Comparison of ENCODE assay signal across 28 cellular contexts in genomic region chr2:156728328-156728727, GRCh38.
"Had no signal": no experiment of that assay in that cellular context is flagged by ENCODE, and none has a peak within 500 bp of the region (broad histone marks: within the 10 kb centered on the region; RNA-seq: fewer than 3 reads in every experiment).

No MANE protein-coding gene starts in this region.

- H3K4me3 Mint-ChIP-seq: activated CD8-positive, alpha-beta memory T cell treated with anti-CD3 and anti-CD28 coated beads, Interleukin-2, amount 10 ng/mL, durations not matched to agents 7 days and 5 days; activated CD8-positive, alpha-beta T cell treated with anti-CD3 and anti-CD28 coated beads, Interleukin-2, amount 10 ng/mL, durations not matched to agents 7 days and 5 days; activated naive CD4-positive, alpha-beta T cell treated with anti-CD3 and anti-CD28 coated beads, Interleukin-2, amount 10 ng/mL, durations not matched to agents 7 days and 5 days; activated naive CD8-positive, alpha-beta T cell treated with anti-CD3 and anti-CD28 coated beads, Interleukin-2, amount 10 ng/mL, durations not matched to agents 7 days and 5 days; brain; WTC11 had no signal

- ATAC-seq: activated CD8-positive, alpha-beta memory T cell treated with anti-CD3 and anti-CD28 coated beads, Interleukin-2, amount 10 ng/mL, durations not matched to agents 7 days and 5 days; activated CD8-positive, alpha-beta T cell treated with anti-CD3 and anti-CD28 coated beads, Interleukin-2, amount 10 ng/mL, durations not matched to agents 7 days and 5 days; activated naive CD4-positive, alpha-beta T cell treated with anti-CD3 and anti-CD28 coated beads, Interleukin-2, amount 50 U/mL, for 72 hours; esophagus mucosa; WTC11 had no signal

- H3K27me3 Mint-ChIP-seq: activated naive CD4-positive, alpha-beta T cell treated with anti-CD3 and anti-CD28 coated beads, Interleukin-2, amount 10 ng/mL, durations not matched to agents 7 days and 5 days had no signal

- H3K4me3 ChIP-seq: ascending aorta, breast epithelium, cardiac muscle cell, colonic mucosa had no signal

- H3K36me3 Mint-ChIP-seq: activated CD8-positive, alpha-beta memory T cell treated with anti-CD3 and anti-CD28 coated beads, Interleukin-2, amount 10 ng/mL, durations not matched to agents 7 days and 5 days; activated naive CD4-positive, alpha-beta T cell treated with anti-CD3 and anti-CD28 coated beads, Interleukin-2, amount 10 ng/mL, durations not matched to agents 7 days and 5 days; activated naive CD4-positive, alpha-beta T cell treated with anti-CD3 and anti-CD28 coated beads, Interleukin-2, amount 50 U/mL, for 72 hours; activated naive CD8-positive, alpha-beta T cell treated with anti-CD3 and anti-CD28 coated beads, Interleukin-2, amount 10 ng/mL, durations not matched to agents 7 days and 5 days; brain had no signal

- H3K27me3 ChIP-seq: ascending aorta, breast epithelium, cardiac muscle cell, colonic mucosa had no signal

- H3K4me1 Mint-ChIP-seq: activated CD8-positive, alpha-beta memory T cell treated with anti-CD3 and anti-CD28 coated beads, Interleukin-2, amount 10 ng/mL, durations not matched to agents 7 days and 5 days; activated naive CD4-positive, alpha-beta T cell treated with anti-CD3 and anti-CD28 coated beads, Interleukin-2, amount 10 ng/mL, durations not matched to agents 7 days and 5 days; activated naive CD8-positive, alpha-beta T cell treated with anti-CD3 and anti-CD28 coated beads, Interleukin-2, amount 10 ng/mL, durations not matched to agents 7 days and 5 days; brain had no signal

- H3K4me1 ChIP-seq: ascending aorta, breast epithelium, colonic mucosa had no signal

- H3K27ac Mint-ChIP-seq: activated CD8-positive, alpha-beta memory T cell treated with anti-CD3 and anti-CD28 coated beads, Interleukin-2, amount 10 ng/mL, durations not matched to agents 7 days and 5 days; activated CD8-positive, alpha-beta T cell treated with anti-CD3 and anti-CD28 coated beads, Interleukin-2, amount 10 ng/mL, durations not matched to agents 7 days and 5 days; activated naive CD4-positive, alpha-beta T cell treated with anti-CD3 and anti-CD28 coated beads, Interleukin-2, amount 10 ng/mL, durations not matched to agents 7 days and 5 days; activated naive CD4-positive, alpha-beta T cell treated with anti-CD3 and anti-CD28 coated beads, Interleukin-2, amount 50 U/mL, for 72 hours; activated naive CD8-positive, alpha-beta T cell treated with anti-CD3 and anti-CD28 coated beads, Interleukin-2, amount 10 ng/mL, durations not matched to agents 7 days and 5 days; brain; WTC11 had no signal

- H3K9me3 ChIP-seq: ascending aorta, breast epithelium, colonic mucosa had no signal

- H3K36me3 ChIP-seq: ascending aorta, breast epithelium, cardiac muscle cell, colonic mucosa had no signal

- H3K9me3 Mint-ChIP-seq: activated naive CD4-positive, alpha-beta T cell treated with anti-CD3 and anti-CD28 coated beads, Interleukin-2, amount 10 ng/mL, durations not matched to agents 7 days and 5 days; activated naive CD4-positive, alpha-beta T cell treated with anti-CD3 and anti-CD28 coated beads, Interleukin-2, amount 50 U/mL, for 72 hours; activated naive CD8-positive, alpha-beta T cell treated with anti-CD3 and anti-CD28 coated beads, Interleukin-2, amount 10 ng/mL, durations not matched to agents 7 days and 5 days had no signal

- H3K27ac ChIP-seq: ascending aorta, breast epithelium, cardiac muscle cell, colonic mucosa, VCaP had no signal

- DNase-seq: activated CD4-positive, alpha-beta T cell treated with anti-CD3 and anti-CD28 coated beads for 1 hour; activated CD4-positive, alpha-beta T cell treated with anti-CD3 and anti-CD28 coated beads for 4 hours; activated CD4-positive, alpha-beta T cell treated with anti-CD3 and anti-CD28 coated beads, Interleukin-2, amount 50 U/mL, for 1 hour; activated CD4-positive, alpha-beta T cell treated with anti-CD3 and anti-CD28 coated beads, Interleukin-2, amount 50 U/mL, for 48 hours; activated CD8-positive, alpha-beta memory T cell treated with anti-CD3 and anti-CD28 coated beads, Interleukin-2, amount 10 ng/mL, durations not matched to agents 7 days and 5 days; activated CD8-positive, alpha-beta memory T cell treated with anti-CD3 and anti-CD28 coated beads, Interleukin-2, amount 50 U/mL, for 4 hours; activated CD8-positive, alpha-beta T cell treated with anti-CD3 and anti-CD28 coated beads, Interleukin-2, amount 10 ng/mL, durations not matched to agents 7 days and 5 days; activated gamma-delta T cell; activated naive CD4-positive, alpha-beta T cell; activated naive CD4-positive, alpha-beta T cell treated with anti-CD3 and anti-CD28 coated beads, Interleukin-2, amount 10 ng/mL, durations not matched to agents 7 days and 5 days; activated naive CD8-positive, alpha-beta T cell treated with anti-CD3 and anti-CD28 coated beads, Interleukin-2, amount 10 ng/mL, durations not matched to agents 7 days and 5 days; activated T-cell treated with anti-CD3 and anti-CD28 coated beads, Interleukin-2, amount 50 U/mL, for 1 hour; activated T-cell treated with anti-CD3 and anti-CD28 coated beads, Interleukin-2, amount 50 U/mL, for 48 hours; central memory CD4-positive, alpha-beta T cell; cerebellar nuclear complex; colonic mucosa; effector CD8-positive, alpha-beta T cell; foreskin fibroblast; head of caudate nucleus; T-helper 2 cell had no signal
